ENCODE assay signal across 15 cellular contexts in genomic region chr11:60891103-60891741, GRCh38. TPM values are rescaled to one million over a fixed set of nuclear protein-coding genes. Genes with fewer than 3 reads are reported as not detected.
DNase-seq lines count a peak whose midpoint lies in the region; TF ChIP-seq lines count a peak whose summit lies in the region.
"Had no signal": no experiment of that assay in that cellular context is flagged by ENCODE, and none has a peak within 500 bp of the region (broad histone marks: within the 10 kb centered on the region; RNA-seq: fewer than 3 reads in every experiment).

No MANE protein-coding gene starts in this region.

- peak overlapping the region; percentile 94 for H3K27ac ChIP-seq in parathyroid adenoma

- H3K36me3 ChIP-seq in parathyroid adenoma (ENCODE audit: control insufficient read depth, insufficient read depth, low read length): no peaks in the 10 kb centered on the region

- no peaks in the 10 kb centered on the region for H3K9me3 Mint-ChIP-seq in Calu3 (ENCODE audit: low read depth, unreplicated experiment)
- H3K9me3 Mint-ChIP-seq: activated CD4-positive, alpha-beta memory T cell treated with anti-CD3 and anti-CD28 coated beads, Interleukin-2, amount 10 ng/mL, durations not matched to agents 7 days and 5 days; central memory CD8-positive, alpha-beta T cell had no signal

- no peak overlapping the region for H3K4me2 ChIP-seq in parathyroid adenoma (ENCODE audit: low read length)

- peaks cover 8% of the 10 kb centered on the region for H3K36me3 Mint-ChIP-seq in Calu3 (ENCODE audit: insufficient read depth, unreplicated experiment)

- CTCF ChIA-PET in Calu3 (lab: Charles Lee): interaction anchor here (0.6 kb wide), 1 partner anchor 134 kb away, joined by 3 read pairs; the partner anchor contains the start of gene MS4A15

- H3K27me3 Mint-ChIP-seq in Calu3 (ENCODE audit: unreplicated experiment): no peaks in the 10 kb centered on the region
- H3K27me3 Mint-ChIP-seq: activated CD4-positive, alpha-beta memory T cell treated with anti-CD3 and anti-CD28 coated beads, Interleukin-2, amount 10 ng/mL, durations not matched to agents 7 days and 5 days; central memory CD8-positive, alpha-beta T cell; T-helper 17 cell had no signal

- peaks cover 1% of the 10 kb centered on the region for H3K79me2 ChIP-seq in parathyroid adenoma

- no peaks in the 10 kb centered on the region for H3K4me1 Mint-ChIP-seq in Calu3 (ENCODE audit: low read depth, unreplicated experiment)
- H3K4me1 Mint-ChIP-seq: central memory CD8-positive, alpha-beta T cell had no signal

- no TSS peak for BruUV-seq in Calu3 (replicated peaks; lab: Mats Ljungman, UMichigan)

- DNase-seq in NCI-H2196 (lab: John Stamatoyannopoulos, UW; ENCODE audit: unreplicated experiment) (peak; percentile 5), NCI-H2196 treated with DMSO at 0.1 percent for 48 hours (lab: John Stamatoyannopoulos, UW; ENCODE audit: unreplicated experiment) (no peak), choroid plexus epithelial cell (ENCODE audit: low read depth) (peak; percentile 75), RKO (ENCODE audit: low spot score) (no peak), Calu3 (no peak)
- DNase-seq: 8988T; activated CD4-positive, alpha-beta memory T cell treated with anti-CD3 and anti-CD28 coated beads, Interleukin-2, amount 10 ng/mL, durations not matched to agents 7 days and 5 days; activated gamma-delta T cell treated with Interleukin-2 at 50 U/mL for 16 hours; mesenchymal stem cell; NCI-H1105 treated with DMSO at 0.1 percent for 48 hours; occipital lobe; T-helper 17 cell; upper lobe of left lung had no signal

- H3K4me3 ChIP-seq in choroid plexus epithelial cell (ENCODE audit: low read depth, low read length) (no peak overlapping the region), parathyroid adenoma (ENCODE audit: low read depth, low read length) (peak overlapping the region; percentile 5)
- H3K4me3 ChIP-seq: upper lobe of left lung had no signal

- H3K9ac ChIP-seq in parathyroid adenoma: no peak overlapping the region

- TF ChIP-seq CTCF in choroid plexus epithelial cell (conservative IDR thresholded peaks at IDR 0.05; ENCODE audit: low read depth, low read length): no peak
- TF ChIP-seq CTCF in parathyroid adenoma (IDR thresholded peaks at IDR 0.05): no peak
- no peak for TF ChIP-seq CTCF in Calu3 (IDR thresholded peaks at IDR 0.05; ENCODE audit: unreplicated experiment)

- no peak overlapping the region for H2AFZ ChIP-seq in parathyroid adenoma

- intact Hi-C loops in Calu3 (cut with micrococcal nuclease; ENCODE audit: unreplicated experiment): no loop called here

- H3K9me3 ChIP-seq in parathyroid adenoma (ENCODE audit: control insufficient read depth, low read length): no peaks in the 10 kb centered on the region
- H3K9me3 ChIP-seq: upper lobe of left lung had no signal

- H3K4me3 Mint-ChIP-seq in Calu3 (ENCODE audit: low read depth, unreplicated experiment): no peak overlapping the region
- H3K4me3 Mint-ChIP-seq: activated CD4-positive, alpha-beta memory T cell treated with anti-CD3 and anti-CD28 coated beads, Interleukin-2, amount 10 ng/mL, durations not matched to agents 7 days and 5 days; central memory CD8-positive, alpha-beta T cell; T-helper 17 cell had no signal

- H3K27me3 ChIP-seq in parathyroid adenoma (ENCODE audit: control insufficient read depth, insufficient read depth, low read length): no peaks in the 10 kb centered on the region
- H3K27me3 ChIP-seq: upper lobe of left lung had no signal

- no peak overlapping the region for H3K27ac Mint-ChIP-seq in Calu3 (ENCODE audit: unreplicated experiment)
- H3K27ac Mint-ChIP-seq: activated CD4-positive, alpha-beta memory T cell treated with anti-CD3 and anti-CD28 coated beads, Interleukin-2, amount 10 ng/mL, durations not matched to agents 7 days and 5 days; T-helper 17 cell had no signal

- peaks cover 33% of the 10 kb centered on the region for H3K4me1 ChIP-seq in parathyroid adenoma

RNA-seq across cellular contexts. Expression of gene PRPF19, which starts 15.2 kb away (rescaled TPM):
- total RNA-seq in Calu3 (2022): 128 and 129 TPM in 2 replicates

RNA-seq across cellular contexts. Expression of gene TMEM109, which starts 22.7 kb away (rescaled TPM):
- 71.2 and 78.1 TPM in 2 replicates for total RNA-seq in Calu3 (2022)

RNA-seq across cellular contexts. Expression of gene ZP1, which starts 23.9 kb away (rescaled TPM):
- not detected in 2 replicates for total RNA-seq in Calu3 (2022)
- total RNA-seq: occipital lobe, T-helper 17 cell, upper lobe of left lung had no signal

RNA-seq across cellular contexts. Expression of gene TMEM132A, which starts 33.0 kb away (rescaled TPM):
- 105 and 116 TPM in 2 replicates for total RNA-seq in Calu3 (2022)
- total RNA-seq: T-helper 17 cell had no signal

RNA-seq across cellular contexts. Expression of gene PTGDR2, which starts 35.5 kb away (rescaled TPM):
- 0.29 and 0.31 TPM in 2 replicates for total RNA-seq in Calu3 (2022)

Comparison
In these comparisons a context has a peak if more than half of its experiments do, and no peak if none do; other contexts are left out.
1. DNase-seq: peak in NCI-H2196 (single experiment) and choroid plexus epithelial cell (single experiment); none in NCI-H2196 treated with DMSO at 0.1 percent for 48 hours (single experiment), RKO (single experiment) and Calu3 (single experiment).